In genomic region chr5:104049752-104050151, GRCh38 we compare ENCODE assay signal across 19 cellular contexts.
A peak's percentile ranks its signal among the peaks of the same experiment; 100 is the strongest.
DNase-seq lines count a peak whose midpoint lies in the region; ATAC-seq, FAIRE-seq and TF ChIP-seq lines count a peak whose summit lies in the region.
"Had no signal": no experiment of that assay in that cellular context is flagged by ENCODE, and none has a peak within 500 bp of the region (broad histone marks: within the 10 kb centered on the region; RNA-seq: fewer than 3 reads in every experiment).

No MANE protein-coding gene starts in this region.

- no peak overlapping the region for H2AK9ac ChIP-seq in IMR-90 (replicated peaks; ENCODE audit: low read depth, low read length, poor library complexity)

- H3K27me3 ChIP-seq in IMR-90 (ENCODE audit: control insufficient read depth, insufficient read depth, low read length) (no peaks in the 10 kb centered on the region), K562 (ENCODE audit: control insufficient read depth in 2 of 2, insufficient read depth in 2 of 2, low read length in 2 of 2) (peaks cover 0 to 7% of the 10 kb centered on the region in 2 experiments; a peak in 2 of 5 replicates), neuronal stem cell (ENCODE audit: control insufficient read depth in 3 of 3, insufficient read depth in 3 of 3, low read depth in 1 of 3, low read length in 3 of 3) (no peaks in the 10 kb centered on the region), testis (no peaks in the 10 kb centered on the region)

- peaks cover 8% of the 10 kb centered on the region for H3K9me3 Mint-ChIP-seq in activated naive CD8-positive, alpha-beta T cell treated with anti-CD3 and anti-CD28 coated beads, Interleukin-2, amount 50 U/mL, for 24 hours
- H3K9me3 Mint-ChIP-seq: H9 had no signal

- no peak overlapping the region for H2AK5ac ChIP-seq in IMR-90 (ENCODE audit: low read depth, low read length)
- H2AK5ac ChIP-seq in neuronal stem cell (ENCODE audit: low read depth, low read length): peak overlapping the region; percentile 83

- DNase-seq in IMR-90 (no peak), K562 (ENCODE audit: extremely low read depth in 1 of 4, low spot score in 3 of 4) (no peak), neuronal stem cell (ENCODE audit: low spot score) (no peak), testis (peak; percentile 15), activated gamma-delta T cell treated with Interleukin-2 at 50 U/mL for 16 hours (no peak), NCI-H446 treated with DMSO at 0.1 percent for 48 hours (lab: John Stamatoyannopoulos, UW) (no peak)
- DNase-seq in activated naive CD8-positive, alpha-beta T cell treated with anti-CD3 and anti-CD28 coated beads, Interleukin-2, amount 50 U/mL, for 24 hours: no peak
- DNase-seq: C1 segment of cervical spinal cord; Calu3; CD4-positive, alpha-beta memory T cell; COR-L47; DMS53; DMS79 treated with DMSO at 0.1 percent for 48 hours; GF-D8; GM23248; H9 had no signal

- H4K8ac ChIP-seq in IMR-90 (ENCODE audit: low read depth in 2 of 2, low read length in 2 of 2): no peak overlapping the region
- no peak overlapping the region for H4K8ac ChIP-seq in neuronal stem cell (ENCODE audit: low read depth, low read length)

- H3K9ac ChIP-seq in IMR-90 (ENCODE audit: low read depth, low read length) (no peak overlapping the region), K562 (ENCODE audit: insufficient read depth in 1 of 2, low read depth in 2 of 2, low read length in 2 of 2) (no peak overlapping the region), neuronal stem cell (ENCODE audit: low read depth, low read length, poor library complexity) (no peak overlapping the region)
- H3K9ac ChIP-seq: GM23248 had no signal

- no peaks in the 10 kb centered on the region for H3K27me3 Mint-ChIP-seq in activated naive CD8-positive, alpha-beta T cell treated with anti-CD3 and anti-CD28 coated beads, Interleukin-2, amount 50 U/mL, for 24 hours
- H3K27me3 Mint-ChIP-seq: CD4-positive, alpha-beta memory T cell had no signal

- no peaks in the 10 kb centered on the region for H3K4me1 Mint-ChIP-seq in activated naive CD8-positive, alpha-beta T cell treated with anti-CD3 and anti-CD28 coated beads, Interleukin-2, amount 50 U/mL, for 24 hours
- H3K4me1 Mint-ChIP-seq: CD4-positive, alpha-beta memory T cell had no signal

- dilution Hi-C loops in IMR-90 (cut with HindIII; ENCODE audit: low sequenced_read_pairs, unreplicated experiment): no loop called here

- H3K56ac ChIP-seq in IMR-90 (ENCODE audit: extremely low read depth, insufficient read depth, low read length): no peak overlapping the region

- H3K4me1 ChIP-seq in IMR-90 (ENCODE audit: control insufficient read depth, insufficient read depth, low read length): no peaks in the 10 kb centered on the region
- no peaks in the 10 kb centered on the region; a peak in 1 of 5 replicates for H3K4me1 ChIP-seq in K562 (replicated peaks in 1 of 2; ENCODE audit: control insufficient read depth in 2 of 2, insufficient read depth in 2 of 2, low read length in 2 of 2)
- peaks cover 3 to 4% of the 10 kb centered on the region in 2 donors for H3K4me1 ChIP-seq in neuronal stem cell (ENCODE audit: control insufficient read depth in 2 of 2, insufficient read depth in 1 of 2, low read depth in 1 of 2, low read length in 2 of 2)
- H3K4me1 ChIP-seq in testis: no peaks in the 10 kb centered on the region

- H3K9me3 ChIP-seq in IMR-90 (ENCODE audit: control insufficient read depth, insufficient read depth, low read length) (peaks cover 4% of the 10 kb centered on the region; the same call in 1 of the 2 replicates), K562 (replicated peaks; ENCODE audit: control insufficient read depth, insufficient read depth, low read depth, low read length) (no peaks in the 10 kb centered on the region), neuronal stem cell (replicated peaks in 1 of 2; ENCODE audit: control insufficient read depth in 2 of 2, insufficient read depth in 1 of 2, low read depth in 1 of 2, low read length in 2 of 2) (peaks cover 0 to 2% of the 10 kb centered on the region in 2 donors), testis (no peaks in the 10 kb centered on the region)

- H3K4me3 Mint-ChIP-seq in activated naive CD8-positive, alpha-beta T cell treated with anti-CD3 and anti-CD28 coated beads, Interleukin-2, amount 50 U/mL, for 24 hours: no peak overlapping the region
- H3K4me3 Mint-ChIP-seq: CD4-positive, alpha-beta memory T cell; H9 had no signal

- no peak overlapping the region for H2BK15ac ChIP-seq in IMR-90 (ENCODE audit: low read depth, low read length)
- peak overlapping the region; percentile 2 for H2BK15ac ChIP-seq in neuronal stem cell (ENCODE audit: low read length)

- H3K36me3 ChIP-seq in IMR-90 (ENCODE audit: control insufficient read depth, insufficient read depth, low read length) (no peaks in the 10 kb centered on the region), K562 (ENCODE audit: control insufficient read depth, insufficient read depth, low read length) (no peaks in the 10 kb centered on the region), neuronal stem cell (replicated peaks in 1 of 2; ENCODE audit: control insufficient read depth in 2 of 2, insufficient read depth in 2 of 2, low read length in 2 of 2) (no peaks in the 10 kb centered on the region), testis (ENCODE audit: low read depth, missing control alignments) (no peaks in the 10 kb centered on the region)

- in situ Hi-C loops in IMR-90 (cut with MboI; ENCODE audit: low sequenced_read_pairs): no loop called here
- in situ Hi-C loops in K562 (cut with MboI): no loop called here

- no peaks in the 10 kb centered on the region for H3K36me3 Mint-ChIP-seq in activated naive CD8-positive, alpha-beta T cell treated with anti-CD3 and anti-CD28 coated beads, Interleukin-2, amount 50 U/mL, for 24 hours (ENCODE audit: low read depth)
- H3K36me3 Mint-ChIP-seq: CD4-positive, alpha-beta memory T cell had no signal

- H3K27ac ChIP-seq in IMR-90 (ENCODE audit: insufficient read depth, low read length) (no peak overlapping the region), K562 (ENCODE audit: extremely low read depth, low read depth, low read length) (no peak overlapping the region), neuronal stem cell (replicated peaks; ENCODE audit: low read length) (no peak overlapping the region), testis (no peak overlapping the region)
- H3K27ac ChIP-seq: GM23248 had no signal

- TF ChIP-seq POLR2A in IMR-90 (IDR thresholded peaks at IDR 0.05; ENCODE audit: low read depth, low read length): no peak
- TF ChIP-seq POLR2A in K562 (conservative IDR thresholded peaks at IDR 0.05): no peak
- no peak for TF ChIP-seq POLR2A in testis (IDR thresholded peaks at IDR 0.05)

- no peak for ATAC-seq in IMR-90 (ENCODE audit: low read depth)
- ATAC-seq in K562: peak; percentile 60
- ATAC-seq in activated naive CD8-positive, alpha-beta T cell treated with anti-CD3 and anti-CD28 coated beads, Interleukin-2, amount 50 U/mL, for 24 hours: no peak
- ATAC-seq: HCT116 had no signal

- no peak for TF ChIP-seq RAD21 in IMR-90 (IDR thresholded peaks at IDR 0.05; ENCODE audit: low read length)
- TF ChIP-seq RAD21 in K562 (CRISPR knock-in tag; conservative IDR thresholded peaks at IDR 0.05 in 1 of 2, IDR thresholded peaks at IDR 0.05 in 1 of 2): peak in 1 of 2 experiments; percentile 45; a peak in 2 of 4 replicates

- no peak overlapping the region for H2BK12ac ChIP-seq in neuronal stem cell (ENCODE audit: low read length)

- H3K4me3 ChIP-seq in IMR-90 (ENCODE audit: insufficient read depth, low read depth, low read length) (no peak overlapping the region), K562 (no peak overlapping the region), neuronal stem cell (ENCODE audit: low read length in 2 of 2) (peak overlapping the region in 1 of 2 donors; percentile 19), testis (no peak overlapping the region)
- H3K4me3 ChIP-seq: GM23248 had no signal

- FAIRE-seq in K562 (lab: Jason Lieb, UNC): no peak
- FAIRE-seq: GM12891, GM18507 had no signal

- H2AFZ ChIP-seq in IMR-90 (replicated peaks; ENCODE audit: low read length, poor library complexity) (peak overlapping the region; percentile 29), K562 (ENCODE audit: low read depth, low read length) (no peak overlapping the region), neuronal stem cell (ENCODE audit: low read length) (no peak overlapping the region)
- H2AFZ ChIP-seq: GM23248 had no signal

- BruUV-seq in IMR-90 (replicated peaks; lab: Mats Ljungman, UMichigan): no TSS peak
- no TSS peak for BruUV-seq in K562 (replicated peaks; lab: Mats Ljungman, UMichigan)

- no peak overlapping the region for H3K14ac ChIP-seq in IMR-90 (replicated peaks; ENCODE audit: low read depth, low read length)
- no peak overlapping the region for H3K14ac ChIP-seq in neuronal stem cell (ENCODE audit: low read length)

- H2BK120ac ChIP-seq in IMR-90 (ENCODE audit: low read depth, low read length): no peak overlapping the region
- no peak overlapping the region for H2BK120ac ChIP-seq in neuronal stem cell (ENCODE audit: low read depth, low read length)

- no peak overlapping the region for H3K27ac Mint-ChIP-seq in activated naive CD8-positive, alpha-beta T cell treated with anti-CD3 and anti-CD28 coated beads, Interleukin-2, amount 50 U/mL, for 24 hours
- H3K27ac Mint-ChIP-seq: CD4-positive, alpha-beta memory T cell had no signal

- POLR2A ChIA-PET in IMR-90 (lab: Charles Lee; ENCODE audit: unreplicated experiment) (no interaction called here), K562 (lab: Yijun Ruan, JAX) (interaction anchor here (0.9 kb wide), 1 partner anchor 110 kb away, joined by 3 read pairs; no protein-coding TSS in a partner anchor)

- no peaks in the 10 kb centered on the region for H3K9me1 ChIP-seq in IMR-90 (ENCODE audit: insufficient read depth, low read length)
- H3K9me1 ChIP-seq in K562 (ENCODE audit: control insufficient read depth, insufficient read depth, low read length): no peaks in the 10 kb centered on the region

- H3K23ac ChIP-seq in IMR-90 (ENCODE audit: low read depth, low read length) (no peak overlapping the region), neuronal stem cell (ENCODE audit: low read depth, low read length, poor library complexity) (no peak overlapping the region)

- TF ChIP-seq CTCF in IMR-90 (conservative IDR thresholded peaks at IDR 0.05; ENCODE audit: low read depth, low read length) (no peak), K562 (IDR thresholded peaks at IDR 0.05 in 2 of 3, conservative IDR thresholded peaks at IDR 0.05 in 1 of 3; ENCODE audit: insufficient read depth in 2 of 3, low read depth in 1 of 3, low read length in 3 of 3) (peak in 2 of 3 experiments; percentile 3 to 17; a peak in 2 of 6 replicates), testis (IDR thresholded peaks at IDR 0.05) (no peak)

- H4K20me1 ChIP-seq in IMR-90 (ENCODE audit: insufficient read depth, low read length) (no peaks in the 10 kb centered on the region), K562 (replicated peaks; ENCODE audit: control insufficient read depth, insufficient read depth, low read length) (no peaks in the 10 kb centered on the region)

- no peaks in the 10 kb centered on the region for H3K79me2 ChIP-seq in K562 (ENCODE audit: control insufficient read depth, insufficient read depth, low read length)

- no peak overlapping the region for H2BK5ac ChIP-seq in IMR-90 (ENCODE audit: low read depth, low read length, poor library complexity, severe bottlenecking)
- H2BK5ac ChIP-seq in neuronal stem cell (ENCODE audit: low read length): no peak overlapping the region

- H3K4ac ChIP-seq in IMR-90 (ENCODE audit: low read depth, low read length) (no peak overlapping the region), neuronal stem cell (ENCODE audit: low read length) (no peak overlapping the region)

- CTCF ChIA-PET in IMR-90 (lab: Yijun Ruan, JAX) (no interaction called here), K562 (lab: Yijun Ruan, JAX; ENCODE audit: low intra/inter-chr PET ratio) (no interaction called here)

- intact Hi-C loops in IMR-90 (cut with micrococcal nuclease): no loop called here
- intact Hi-C loops in K562 (cut with micrococcal nuclease): loop anchor here (2.0 kb wide), 1 partner anchor 129 kb away; no protein-coding TSS in a partner anchor
- intact Hi-C loops in testis (cut with DNase I; ENCODE audit: low total_unique reads): no loop called here

- no peak for TF ChIP-seq EP300 in K562 (IDR thresholded peaks at IDR 0.05; ENCODE audit: low read length)

- H4K91ac ChIP-seq in IMR-90 (ENCODE audit: insufficient read depth, low read depth, low read length): no peak overlapping the region
- no peak overlapping the region for H4K91ac ChIP-seq in neuronal stem cell (ENCODE audit: low read depth, low read length, poor library complexity)

- H3K79me1 ChIP-seq in IMR-90 (ENCODE audit: low read depth in 1 of 2, low read length in 2 of 2) (no peaks in the 10 kb centered on the region), neuronal stem cell (ENCODE audit: low read depth, low read length) (no peaks in the 10 kb centered on the region)

- H3K4me2 ChIP-seq in IMR-90 (ENCODE audit: low read depth, low read length) (no peak overlapping the region), K562 (ENCODE audit: insufficient read depth, low read length) (no peak overlapping the region), neuronal stem cell (ENCODE audit: insufficient read depth, low read length, poor library complexity, severe bottlenecking) (no peak overlapping the region)

- no peak overlapping the region for H2BK20ac ChIP-seq in IMR-90 (ENCODE audit: low read depth, low read length)

- 40% methylated on average over 1 of the region's 8 CpGs; no CpG with 5 or more reads in 1 of the 2 experiments for WGBS in IMR-90 (ENCODE audit: extremely low coverage in 2 of 2, insufficient read length in 1 of 2), 2 experiments
- 6% methylated on average over 8 of the region's 8 CpGs for WGBS in K562 (ENCODE audit: insufficient coverage, low coverage, missing lambda C conversion rate)
- WGBS in neuronal stem cell (ENCODE audit: extremely low coverage in 2 of 2, insufficient read length in 2 of 2, insufficient replicate concordance in 1 of 2), 2 donors: no CpG with 5 or more reads among the region's 8 CpGs
- WGBS in testis, 2 donors: 63 to 66% methylated on average over 6 to 8 of the region's 8 CpGs

- no peak overlapping the region for H3K18ac ChIP-seq in IMR-90 (ENCODE audit: low read depth, low read length)
- H3K18ac ChIP-seq in neuronal stem cell (ENCODE audit: low read length): peak overlapping the region; percentile 80

- H4K5ac ChIP-seq in IMR-90 (ENCODE audit: low read depth, low read length): no peak overlapping the region

Comparison
In these comparisons a context has a peak if more than half of its experiments do, and no peak if none do; other contexts are left out.
1. CTCF ChIP-seq: peak in K562 (2 of 3); none in IMR-90 (single experiment) and testis (0 of 3).